ENCODE assay signal across 8 cellular contexts in genomic region chr9:97502222-97502983, GRCh38. TPM values are rescaled to one million over a fixed set of nuclear protein-coding genes. Genes with fewer than 3 reads are reported as not detected.
DNase-seq lines count a peak whose midpoint lies in the region; ATAC-seq and TF ChIP-seq lines count a peak whose summit lies in the region.

No MANE protein-coding gene starts in this region.

- no peaks in the 10 kb centered on the region for H3K9me3 Mint-ChIP-seq in activated CD4-positive, alpha-beta T cell treated with anti-CD3 and anti-CD28 coated beads for 36 hours (ENCODE audit: low read depth)
- peaks cover 0 to 2% (median 0%) of the 10 kb centered on the region in 9 donors for H3K9me3 Mint-ChIP-seq in naive thymus-derived CD8-positive, alpha-beta T cell

- H3K36me3 Mint-ChIP-seq in activated CD4-positive, alpha-beta T cell treated with anti-CD3 and anti-CD28 coated beads for 36 hours (ENCODE audit: low read depth): peaks cover 4% of the 10 kb centered on the region
- peaks cover 0 to 6% (median under 1%) of the 10 kb centered on the region in 3 donors for H3K36me3 Mint-ChIP-seq in naive thymus-derived CD8-positive, alpha-beta T cell

- DNase-seq in activated CD4-positive, alpha-beta T cell treated with anti-CD3 and anti-CD28 coated beads for 36 hours: peak; percentile 17
- no peak for DNase-seq in activated CD4-positive, alpha-beta T cell treated with anti-CD3 and anti-CD28 coated beads, Interleukin-2, amount 50 U/mL, for 4 hours
- DNase-seq in SK-N-MC (ENCODE audit: low read depth, low spot score) (no peak), epithelial cell of esophagus (ENCODE audit: low read depth) (peak; percentile 5), NCI-H774 (lab: John Stamatoyannopoulos, UW) (no peak), NCI-H1092 treated with DMSO at 0.1 percent for 48 hours (lab: John Stamatoyannopoulos, UW) (no peak)
- DNase-seq in naive thymus-derived CD8-positive, alpha-beta T cell: no peak

- peak; percentile 34 for ATAC-seq in activated CD4-positive, alpha-beta T cell treated with anti-CD3 and anti-CD28 coated beads for 36 hours
- ATAC-seq in naive thymus-derived CD8-positive, alpha-beta T cell: peak in 1 of 2 donors; percentile 30
- no peak for ATAC-seq in HG02610 (IDR thresholded peaks at IDR 0.05; ENCODE audit: unreplicated experiment)

- CTCF ChIA-PET in activated CD4-positive, alpha-beta T cell treated with anti-CD3 and anti-CD28 coated beads for 36 hours (lab: Charles Lee): interaction anchor here (0.6 to 3.0 kb wide), 6 partner anchors 12 to 113 kb away, joined by 3 to 10 read pairs (median 4); no protein-coding TSS in a partner anchor

- peaks cover 45% of the 10 kb centered on the region for H3K27me3 Mint-ChIP-seq in activated CD4-positive, alpha-beta T cell treated with anti-CD3 and anti-CD28 coated beads for 36 hours
- peaks cover 17 to 49% (median 38%) of the 10 kb centered on the region in 5 donors for H3K27me3 Mint-ChIP-seq in naive thymus-derived CD8-positive, alpha-beta T cell

- peak overlapping the region; percentile 67 for H3K4me3 ChIP-seq in SK-N-MC
- no peak overlapping the region for H3K4me3 ChIP-seq in epithelial cell of esophagus (ENCODE audit: low read length)

- H3K4me3 Mint-ChIP-seq in activated CD4-positive, alpha-beta T cell treated with anti-CD3 and anti-CD28 coated beads for 36 hours: peak overlapping the region; percentile 56
- H3K4me3 Mint-ChIP-seq in naive thymus-derived CD8-positive, alpha-beta T cell: peak overlapping the region; percentile 64 to 81 (median 74)

- peaks cover 15% of the 10 kb centered on the region for H3K4me1 Mint-ChIP-seq in activated CD4-positive, alpha-beta T cell treated with anti-CD3 and anti-CD28 coated beads for 36 hours
- H3K4me1 Mint-ChIP-seq in naive thymus-derived CD8-positive, alpha-beta T cell: peaks cover 9 to 18% (median 13%) of the 10 kb centered on the region in 4 donors

- POLR2A ChIA-PET in activated CD4-positive, alpha-beta T cell treated with anti-CD3 and anti-CD28 coated beads for 36 hours (lab: Charles Lee): interaction anchor here (0.5 to 1.2 kb wide), 2 partner anchors 9 to 619 kb away, joined by 3 read pairs; no protein-coding TSS in a partner anchor
- POLR2A ChIA-PET in naive thymus-derived CD8-positive, alpha-beta T cell (lab: Charles Lee): no interaction called here

- H3K27ac Mint-ChIP-seq in activated CD4-positive, alpha-beta T cell treated with anti-CD3 and anti-CD28 coated beads for 36 hours: no peak overlapping the region
- no peak overlapping the region for H3K27ac Mint-ChIP-seq in naive thymus-derived CD8-positive, alpha-beta T cell

- no peaks in the 10 kb centered on the region for H3K9me3 ChIP-seq in SK-N-MC (ENCODE audit: low read depth, low read length)

- no peak for TF ChIP-seq CTCF in epithelial cell of esophagus (IDR thresholded peaks at IDR 0.05; ENCODE audit: insufficient read depth, low read depth, low read length, missing control alignments)

- intact Hi-C loops in activated CD4-positive, alpha-beta T cell treated with anti-CD3 and anti-CD28 coated beads for 36 hours (cut with DNase I, micrococcal nuclease): loop anchor here in 1 of 2 experiments (5.0 to 10.0 kb wide), 2 partner anchors 350 to 648 kb away; partner anchors contain the start of genes FOXE1 and ZNF782

- no peak overlapping the region for H3K27ac ChIP-seq in SK-N-MC

- no peak overlapping the region for H3K9ac ChIP-seq in SK-N-MC (ENCODE audit: insufficient read length)

- H3K36me3 ChIP-seq in SK-N-MC (ENCODE audit: insufficient read depth, low read length): no peaks in the 10 kb centered on the region

RNA-seq across cellular contexts. Expression of gene TMOD1, which starts 0.9 kb away (rescaled TPM):
- 1 to 10 TPM; 1.3 to 1.5 TPM for total RNA-seq in activated CD4-positive, alpha-beta T cell treated with anti-CD3 and anti-CD28 coated beads for 36 hours
- 1 to 10 TPM in 1 of 2 experiments, under 1 TPM in 1; 0.96 to 1.6 TPM for total RNA-seq in naive thymus-derived CD8-positive, alpha-beta T cell
- 1 to 10 TPM in 2 of 3 donors, under 1 TPM in 1; 0.92 to 2.7 (median 1.2) TPM for polyA plus RNA-seq in naive thymus-derived CD8-positive, alpha-beta T cell

Comparison
In these comparisons a context has a peak if more than half of its experiments do, and no peak if none do; other contexts are left out.
1. DNase-seq: peak in activated CD4-positive, alpha-beta T cell treated with anti-CD3 and anti-CD28 coated beads for 36 hours (single experiment) and epithelial cell of esophagus (single experiment); none in activated CD4-positive, alpha-beta T cell treated with anti-CD3 and anti-CD28 coated beads, Interleukin-2, amount 50 U/mL, for 4 hours (0 of 2), SK-N-MC (single experiment), naive thymus-derived CD8-positive, alpha-beta T cell (0 of 10), NCI-H774 (single experiment) and NCI-H1092 treated with DMSO at 0.1 percent for 48 hours (single experiment).